In the genomic region with DNA sequence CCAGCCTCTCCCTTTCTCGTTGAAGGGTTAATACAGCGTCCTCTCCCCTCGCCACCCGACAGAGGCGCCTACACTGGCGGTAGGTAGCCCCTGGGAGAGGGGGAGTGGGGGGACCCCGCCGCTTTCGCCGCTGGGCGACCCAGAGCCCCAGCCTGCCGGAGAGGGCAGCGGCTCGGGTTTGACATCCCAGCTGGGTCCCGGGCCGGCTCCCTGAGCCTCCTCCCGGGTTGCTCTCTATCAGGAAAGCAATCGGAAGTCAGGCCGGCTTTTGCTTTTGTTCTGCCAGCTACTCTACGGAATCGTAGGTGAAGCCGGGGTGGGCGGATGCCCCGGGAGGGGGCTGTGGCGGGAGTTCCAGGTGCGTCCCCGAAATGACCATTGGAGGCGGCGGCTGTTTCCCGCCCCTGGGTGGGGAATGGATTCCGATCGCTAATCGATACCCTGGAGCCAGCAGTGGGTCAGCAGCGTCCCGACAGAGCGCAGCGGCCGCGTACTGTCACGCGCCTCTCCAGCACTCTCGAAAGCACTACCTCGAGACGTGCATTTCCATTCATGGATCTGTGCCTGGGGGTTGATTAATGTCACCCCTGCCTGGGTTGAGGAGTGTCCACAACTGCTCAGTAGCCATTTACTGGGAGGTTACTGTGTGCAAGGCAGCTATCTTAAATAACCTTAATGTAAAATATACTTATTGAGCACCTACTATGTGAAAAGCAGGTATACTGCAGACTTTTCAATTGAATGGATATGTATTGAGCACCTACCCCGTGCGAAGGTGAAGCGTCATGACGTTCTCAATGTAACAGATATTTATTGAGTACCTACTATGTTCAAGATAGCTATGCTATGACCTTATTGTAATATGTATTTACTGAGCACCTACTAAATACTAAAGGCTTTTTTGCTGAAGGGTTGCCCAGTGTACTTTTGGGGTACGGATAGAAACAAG, we compare ENCODE assay signal across 8 cellular contexts. TPM values are rescaled to one million over a fixed set of nuclear protein-coding genes. Genes with fewer than 3 reads are reported as not detected.
DNase-seq lines count a peak whose midpoint lies in the region; ATAC-seq and FAIRE-seq lines count a peak whose summit lies in the region.

No MANE protein-coding gene starts in this region.

- no peak for FAIRE-seq in GM19239 (lab: Jason Lieb, UNC)

- H3K36me3 Mint-ChIP-seq in activated naive CD8-positive, alpha-beta T cell, result no peaks in the 10 kb centered on the region
- no peaks in the 10 kb centered on the region for H3K36me3 Mint-ChIP-seq in activated naive CD8-positive, alpha-beta T cell treated with anti-CD3 and anti-CD28 coated beads for 36 hours
- H3K36me3 Mint-ChIP-seq in activated naive CD8-positive, alpha-beta T cell treated with anti-CD3 and anti-CD28 coated beads, Interleukin-2, amount 50 U/mL, for 24 hours (ENCODE audit: low read depth), result no peaks in the 10 kb centered on the region
- no peaks in the 10 kb centered on the region for H3K36me3 Mint-ChIP-seq in stimulated activated memory B cell treated with anti-CD40 and anti-IgM and Interleukin-4, amounts not matched to agents 10 μg/mL and 1 μg/mL and 100 μg/mL, for 72 hours

- no peak overlapping the region for H3K27ac Mint-ChIP-seq in activated naive CD8-positive, alpha-beta T cell
- no peak overlapping the region for H3K27ac Mint-ChIP-seq in activated naive CD8-positive, alpha-beta T cell treated with anti-CD3 and anti-CD28 coated beads for 36 hours
- H3K27ac Mint-ChIP-seq in activated naive CD8-positive, alpha-beta T cell treated with anti-CD3 and anti-CD28 coated beads, Interleukin-2, amount 50 U/mL, for 24 hours, result no peak overlapping the region
- no peak overlapping the region for H3K27ac Mint-ChIP-seq in stimulated activated memory B cell treated with anti-CD40 and anti-IgM and Interleukin-4, amounts not matched to agents 10 μg/mL and 1 μg/mL and 100 μg/mL, for 72 hours

- no peak for ATAC-seq in activated naive CD8-positive, alpha-beta T cell treated with anti-CD3 and anti-CD28 coated beads, Interleukin-2, amount 50 U/mL, for 24 hours
- no peak for ATAC-seq in stimulated activated memory B cell treated with anti-CD40 and anti-IgM and Interleukin-4, amounts not matched to agents 10 μg/mL and 1 μg/mL and 100 μg/mL, for 72 hours
- ATAC-seq in GM21529 (IDR thresholded peaks at IDR 0.05; ENCODE audit: unreplicated experiment), result no peak

- H3K4me3 Mint-ChIP-seq in activated naive CD8-positive, alpha-beta T cell, result peak overlapping the region; percentile 71
- H3K4me3 Mint-ChIP-seq in activated naive CD8-positive, alpha-beta T cell treated with anti-CD3 and anti-CD28 coated beads for 36 hours, result no peak overlapping the region
- peak overlapping the region; percentile 43 for H3K4me3 Mint-ChIP-seq in activated naive CD8-positive, alpha-beta T cell treated with anti-CD3 and anti-CD28 coated beads, Interleukin-2, amount 50 U/mL, for 24 hours
- H3K4me3 Mint-ChIP-seq in stimulated activated memory B cell treated with anti-CD40 and anti-IgM and Interleukin-4, amounts not matched to agents 10 μg/mL and 1 μg/mL and 100 μg/mL, for 72 hours, result peak overlapping the region; percentile 65

- DNase-seq in activated naive CD8-positive, alpha-beta T cell treated with anti-CD3 and anti-CD28 coated beads for 36 hours, result no peak
- DNase-seq in activated naive CD8-positive, alpha-beta T cell treated with anti-CD3 and anti-CD28 coated beads, Interleukin-2, amount 50 U/mL, for 24 hours, result no peak
- DNase-seq in iPS-NIHi7 (ENCODE audit: extremely low spot score), result peak; percentile 40
- no peak for DNase-seq in GM19239 (ENCODE audit: insufficient read length, low spot score)
- DNase-seq in SKM-1 (lab: John Stamatoyannopoulos, UW; ENCODE audit: unreplicated experiment), result no peak

- peaks cover 3% of the 10 kb centered on the region for H3K9me3 Mint-ChIP-seq in activated naive CD8-positive, alpha-beta T cell (ENCODE audit: low read depth)
- H3K9me3 Mint-ChIP-seq in activated naive CD8-positive, alpha-beta T cell treated with anti-CD3 and anti-CD28 coated beads for 36 hours, result peaks cover 3% of the 10 kb centered on the region
- H3K9me3 Mint-ChIP-seq in activated naive CD8-positive, alpha-beta T cell treated with anti-CD3 and anti-CD28 coated beads, Interleukin-2, amount 50 U/mL, for 24 hours, result peaks cover 3% of the 10 kb centered on the region
- H3K9me3 Mint-ChIP-seq in stimulated activated memory B cell treated with anti-CD40 and anti-IgM and Interleukin-4, amounts not matched to agents 10 μg/mL and 1 μg/mL and 100 μg/mL, for 72 hours, result peaks cover 2% of the 10 kb centered on the region

- peaks cover 49% of the 10 kb centered on the region for H3K27me3 Mint-ChIP-seq in activated naive CD8-positive, alpha-beta T cell
- peaks cover 71% of the 10 kb centered on the region for H3K27me3 Mint-ChIP-seq in activated naive CD8-positive, alpha-beta T cell treated with anti-CD3 and anti-CD28 coated beads for 36 hours
- peaks cover 63% of the 10 kb centered on the region for H3K27me3 Mint-ChIP-seq in activated naive CD8-positive, alpha-beta T cell treated with anti-CD3 and anti-CD28 coated beads, Interleukin-2, amount 50 U/mL, for 24 hours
- H3K27me3 Mint-ChIP-seq in stimulated activated memory B cell treated with anti-CD40 and anti-IgM and Interleukin-4, amounts not matched to agents 10 μg/mL and 1 μg/mL and 100 μg/mL, for 72 hours, result peaks cover 47% of the 10 kb centered on the region

- peaks cover 10% of the 10 kb centered on the region for H3K4me1 Mint-ChIP-seq in activated naive CD8-positive, alpha-beta T cell (ENCODE audit: low read depth)
- peaks cover 5% of the 10 kb centered on the region for H3K4me1 Mint-ChIP-seq in activated naive CD8-positive, alpha-beta T cell treated with anti-CD3 and anti-CD28 coated beads for 36 hours
- H3K4me1 Mint-ChIP-seq in activated naive CD8-positive, alpha-beta T cell treated with anti-CD3 and anti-CD28 coated beads, Interleukin-2, amount 50 U/mL, for 24 hours, result no peaks in the 10 kb centered on the region
- no peaks in the 10 kb centered on the region for H3K4me1 Mint-ChIP-seq in stimulated activated memory B cell treated with anti-CD40 and anti-IgM and Interleukin-4, amounts not matched to agents 10 μg/mL and 1 μg/mL and 100 μg/mL, for 72 hours

RNA-seq across cellular contexts. Expression of gene MAPK4, which starts 1.1 kb away (rescaled TPM):
- not detected for total RNA-seq in activated naive CD8-positive, alpha-beta T cell treated with anti-CD3 and anti-CD28 coated beads for 36 hours
